Comparison of ENCODE assay signal across 1 cellular context in the genomic region with DNA sequence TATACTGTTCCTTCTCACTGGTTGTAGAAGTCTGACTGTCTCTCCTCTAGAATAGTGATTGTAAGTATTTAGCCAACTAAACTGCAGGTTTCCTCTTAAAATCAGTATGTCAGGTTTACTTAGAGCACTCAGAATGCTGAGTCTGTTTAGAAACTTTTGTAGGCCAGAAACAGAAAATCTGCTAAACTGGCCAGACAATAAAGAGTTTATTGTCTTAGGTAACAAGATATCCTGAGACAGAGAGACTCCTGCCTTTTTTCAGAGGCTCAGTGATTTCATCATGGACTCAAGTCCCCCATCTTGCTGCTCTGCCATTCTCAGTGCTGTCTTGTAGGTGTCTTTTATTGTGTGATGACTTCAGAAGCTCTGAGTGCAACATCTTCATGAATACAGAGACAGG.
TF ChIP-seq lines count a peak whose summit lies in the region.

No MANE protein-coding gene starts in this region.

TF ChIP-seq in H1, 55 proteins besides CTCF, POLR2A, EP300 and RAD21:
- TF ChIP-seq TBP (IDR thresholded peaks at IDR 0.05; ENCODE audit: low read depth, low read length) (no peak), SP4 (IDR thresholded peaks at IDR 0.05; ENCODE audit: low read length) (no peak), PHF8 (conservative IDR thresholded peaks at IDR 0.05; ENCODE audit: low read depth, low read length) (no peak), TEAD4 (IDR thresholded peaks at IDR 0.05; ENCODE audit: low read depth, low read length) (no peak), GTF2F1 (IDR thresholded peaks at IDR 0.05; ENCODE audit: borderline replicate concordance, low read depth, low read length) (no peak), BCL11A (IDR thresholded peaks at IDR 0.05; ENCODE audit: low read depth in 2 of 2, low read length in 2 of 2) (no peak), SP2 (IDR thresholded peaks at IDR 0.05; ENCODE audit: low read length) (no peak), EZH2 (IDR thresholded peaks at IDR 0.05; ENCODE audit: low read depth, low read length, severe bottlenecking) (no peak), RFX5 (IDR thresholded peaks at IDR 0.05; ENCODE audit: borderline replicate concordance, low read depth, low read length) (no peak), CHD1 (IDR thresholded peaks at IDR 0.05; ENCODE audit: low read depth, low read length) (no peak), ZNF274 (IDR thresholded peaks at IDR 0.05; ENCODE audit: borderline replicate concordance, extremely low read depth, low read length) (no peak), SP1 (IDR thresholded peaks at IDR 0.05; ENCODE audit: low read depth, low read length) (no peak), ASH2L (IDR thresholded peaks at IDR 0.05; ENCODE audit: low read length) (no peak), SUZ12 (IDR thresholded peaks at IDR 0.05; ENCODE audit: low read length) (no peak), CREB1 (IDR thresholded peaks at IDR 0.05) (no peak), NRF1 (IDR thresholded peaks at IDR 0.05; ENCODE audit: low read depth, low read length) (no peak), JUND (IDR thresholded peaks at IDR 0.05; ENCODE audit: low read length) (no peak)
- TF ChIP-seq, protein P1, sequence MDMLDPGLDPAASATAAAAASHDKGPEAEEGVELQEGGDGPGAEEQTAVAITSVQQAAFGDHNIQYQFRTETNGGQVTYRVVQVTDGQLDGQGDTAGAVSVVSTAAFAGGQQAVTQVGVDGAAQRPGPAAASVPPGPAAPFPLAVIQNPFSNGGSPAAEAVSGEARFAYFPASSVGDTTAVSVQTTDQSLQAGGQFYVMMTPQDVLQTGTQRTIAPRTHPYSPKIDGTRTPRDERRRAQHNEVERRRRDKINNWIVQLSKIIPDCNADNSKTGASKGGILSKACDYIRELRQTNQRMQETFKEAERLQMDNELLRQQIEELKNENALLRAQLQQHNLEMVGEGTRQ (IDR thresholded peaks at IDR 0.05; ENCODE audit: low read length): no peak
